8 cellular contexts compared by ENCODE assay signal in genomic region chr4:47933798-47934197, GRCh38. TPM values are rescaled to one million over a fixed set of nuclear protein-coding genes. Genes with fewer than 3 reads are reported as not detected.
DNase-seq lines count a peak whose midpoint lies in the region; ATAC-seq and TF ChIP-seq lines count a peak whose summit lies in the region.

No MANE protein-coding gene starts in this region.

- no peaks in the 10 kb centered on the region for H3K4me1 ChIP-seq in MM.1S (ENCODE audit: low read length)
- peaks cover 0 to 17% (median 5%) of the 10 kb centered on the region in 4 donors for H3K4me1 ChIP-seq in tibial nerve

- H3K27me3 ChIP-seq in MM.1S (replicated peaks; ENCODE audit: insufficient read depth, low read length) (no peaks in the 10 kb centered on the region), tibial nerve (no peaks in the 10 kb centered on the region)

- H3K9ac ChIP-seq in MM.1S (ENCODE audit: low read length) = no peak overlapping the region

- in situ Hi-C loops in Caki2 (cut with HindIII; ENCODE audit: low pct_unique_long_range_greater_than_20kb, low sequenced_read_pairs) = no loop called here

- no peak overlapping the region for H3K27ac ChIP-seq in MM.1S (ENCODE audit: low read length)
- H3K27ac ChIP-seq in tibial nerve = no peak overlapping the region

- TF ChIP-seq CTCF in MM.1S (IDR thresholded peaks at IDR 0.05; ENCODE audit: low read length) (peak; percentile 59), tibial nerve (IDR thresholded peaks at IDR 0.05) (peak; percentile 45 to 64 (median 56))

- no peak for TF ChIP-seq POLR2A in tibial nerve (IDR thresholded peaks at IDR 0.05)

- DNase-seq in Caki2 (ENCODE audit: low read depth) (peak; percentile 21), MM.1S (peak; percentile 61), amniotic epithelial cell (ENCODE audit: low read depth) (peak; percentile 66), iPS-NIHi11 (ENCODE audit: low spot score) (peak; percentile 24), tibial nerve (ENCODE audit: low spot score in 2 of 2) (no peak), mesenteric fat pad (ENCODE audit: low spot score) (no peak)
- DNase-seq in activated CD4-positive, alpha-beta T cell treated with anti-CD3 and anti-CD28 coated beads, Interleukin-2, amount 50 U/mL, for 48 hours = no peak

- ATAC-seq in GM19395 (IDR thresholded peaks at IDR 0.05; ENCODE audit: unreplicated experiment) = peak; percentile 67

- H3K4me3 ChIP-seq in MM.1S (ENCODE audit: low read length) (no peak overlapping the region), tibial nerve (no peak overlapping the region)

- H2AFZ ChIP-seq in MM.1S (ENCODE audit: low read length) = no peak overlapping the region

- no peak overlapping the region for H3K4me2 ChIP-seq in MM.1S (ENCODE audit: low read depth, low read length)

- no peak for TF ChIP-seq EP300 in tibial nerve (IDR thresholded peaks at IDR 0.05)

- no peaks in the 10 kb centered on the region for H3K79me2 ChIP-seq in MM.1S (ENCODE audit: low read length)

- no peaks in the 10 kb centered on the region for H4K20me1 ChIP-seq in MM.1S (ENCODE audit: insufficient read depth, low read length)

- no peaks in the 10 kb centered on the region for H3K9me2 ChIP-seq in MM.1S (replicated peaks; ENCODE audit: insufficient read depth, low read length)

- no peaks in the 10 kb centered on the region for H3K9me3 ChIP-seq in MM.1S (replicated peaks; ENCODE audit: insufficient read depth, low read length)
- H3K9me3 ChIP-seq in tibial nerve = no peaks in the 10 kb centered on the region

- H3K36me3 ChIP-seq in MM.1S (replicated peaks; ENCODE audit: insufficient read depth, low read length) (no peaks in the 10 kb centered on the region), tibial nerve (no peaks in the 10 kb centered on the region)

- no peaks in the 10 kb centered on the region for H3F3A ChIP-seq in MM.1S (ENCODE audit: insufficient read depth, low read length)

- WGBS in tibial nerve, 2 donors = 3 to 4% methylated on average over 4 of the region's 4 CpGs

RNA-seq across cellular contexts. Expression of gene NFXL1, which starts 19.4 kb away (rescaled TPM):
- 3.2 and 4.3 TPM in 2 replicates for total RNA-seq in Caki2 (2014; rRNA removed; shearing (Covaris generic); ENCODE audit: low replicate concordance)
- total RNA-seq in tibial nerve = 10 to 100 TPM; 12.2 to 18.0 (median 15.6) TPM
- 10.4 TPM for total RNA-seq in mesenteric fat pad

Comparison
In these comparisons a context has a peak if more than half of its experiments do, and no peak if none do; other contexts are left out.
1. DNase-seq: peak in Caki2 (single experiment), MM.1S (single experiment), amniotic epithelial cell (single experiment) and iPS-NIHi11 (single experiment); none in tibial nerve (0 of 2), mesenteric fat pad (single experiment) and activated CD4-positive, alpha-beta T cell treated with anti-CD3 and anti-CD28 coated beads, Interleukin-2, amount 50 U/mL, for 48 hours (0 of 2).